In the genomic region with DNA sequence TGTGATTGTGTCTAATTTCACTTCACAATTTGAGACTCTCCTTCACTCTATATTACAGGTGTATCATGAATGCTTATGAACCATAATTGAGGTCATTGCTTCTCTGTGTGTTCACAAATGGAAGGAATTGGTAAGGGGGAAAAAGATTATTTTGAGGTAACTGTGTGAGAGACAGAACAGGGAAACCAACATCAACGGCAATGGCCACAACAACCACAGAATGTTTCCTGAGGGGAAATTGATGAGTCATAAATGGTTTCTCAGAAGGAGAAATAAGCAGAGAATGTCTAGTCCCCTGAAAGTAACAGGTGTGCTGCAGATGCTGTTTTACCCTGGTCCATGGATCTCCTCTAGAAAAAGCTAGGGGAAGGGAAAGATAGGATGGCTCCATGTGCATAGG, we compare ENCODE assay signal across 11 cellular contexts.
DNase-seq lines count a peak whose midpoint lies in the region; ATAC-seq, FAIRE-seq and TF ChIP-seq lines count a peak whose summit lies in the region.
"Had no signal": no experiment of that assay in that cellular context is flagged by ENCODE, and none has a peak within 500 bp of the region (broad histone marks: within the 10 kb centered on the region; RNA-seq: fewer than 3 reads in every experiment).

No MANE protein-coding gene starts in this region.

- H3K79me1 ChIP-seq in H1 (ENCODE audit: low read depth, low read length), result no peaks in the 10 kb centered on the region

- H3K4me2 ChIP-seq in H1 (ENCODE audit: insufficient read depth in 1 of 2, low read depth in 2 of 2, low read length in 2 of 2), result no peak overlapping the region
- H3K4me2 ChIP-seq: smooth muscle cell had no signal

- TF ChIP-seq EP300 in H1 (IDR thresholded peaks at IDR 0.05; ENCODE audit: borderline replicate concordance in 1 of 2, low read depth in 2 of 2, low read length in 2 of 2), result no peak

- WGBS in H1 (ENCODE audit: extremely low coverage in 1 of 2, insufficient coverage in 1 of 2, insufficient read length in 1 of 2, insufficient replicate concordance in 2 of 2, low coverage in 1 of 2, low lambda C conversion rate in 2 of 2, missing lambda C conversion rate in 1 of 2), 2 experiments, result 94% methylated on average over 1 of the region's 1 CpG; no CpG with 5 or more reads in 1 of the 2 experiments

- TF ChIP-seq CTCF in H1 (IDR thresholded peaks at IDR 0.05; ENCODE audit: control extremely low read depth in 1 of 3, insufficient read depth in 1 of 3, low read depth in 1 of 3, low read length in 3 of 3) (no peak), WERI-Rb-1 (IDR thresholded peaks at IDR 0.05; ENCODE audit: low read depth, low read length) (no peak)

- no peak overlapping the region for H3K56ac ChIP-seq in H1 (replicated peaks; ENCODE audit: insufficient read length, low read depth, low read length)

- H2BK5ac ChIP-seq in H1 (ENCODE audit: low read depth, low read length), result no peak overlapping the region

- H3K18ac ChIP-seq in H1 (ENCODE audit: extremely low read depth, low read length), result no peak overlapping the region

- no peaks in the 10 kb centered on the region for H3K9me3 ChIP-seq in H1 (ENCODE audit: insufficient read depth in 2 of 2, low read depth in 1 of 2, low read length in 1 of 2)
- H3K9me3 ChIP-seq in WERI-Rb-1 (ENCODE audit: severe bottlenecking), result peaks cover 2% of the 10 kb centered on the region

- H2AFZ ChIP-seq in H1 (ENCODE audit: low read length), result 0 out of 2 replicates have a peak overlapping the region, but pooled peaks have one; percentile 25

- DNase-seq in H1 (ENCODE audit: low read depth in 1 of 2, low spot score in 2 of 2) (no peak), NCI-H2227 (lab: John Stamatoyannopoulos, UW; ENCODE audit: unreplicated experiment) (no peak), WERI-Rb-1 (no peak), superior temporal gyrus (ENCODE audit: extremely low spot score) (no peak), iPS-NIHi7 (ENCODE audit: extremely low spot score) (no peak)
- DNase-seq: activated CD4-positive, alpha-beta T cell treated with anti-CD3 and anti-CD28 coated beads for 4 hours had no signal

- H4K8ac ChIP-seq in H1 (ENCODE audit: extremely low read depth, insufficient read depth, low read length), result no peak overlapping the region

- no peak overlapping the region for H3K9ac ChIP-seq in H1 (replicated peaks in 1 of 4; ENCODE audit: extremely low read depth in 1 of 4, low read depth in 3 of 4, low read length in 3 of 4)

- H3K4me1 ChIP-seq in H1 (replicated peaks in 1 of 4; ENCODE audit: control insufficient read depth in 3 of 4, insufficient read depth in 4 of 4, low read length in 3 of 4), result 0 out of 7 replicates have a peak, but pooled peaks cover 0 to 1% (median 0%) of the 10 kb centered on the region in 4 experiments

- H3K4me3 ChIP-seq in H1 (ENCODE audit: extremely low read depth in 1 of 4, insufficient read depth in 2 of 4, low read depth in 3 of 4, low read length in 4 of 4) (no peak overlapping the region), WERI-Rb-1 (ENCODE audit: low read depth, low read length) (no peak overlapping the region)
- H3K4me3 ChIP-seq: smooth muscle cell had no signal

- POLR2A ChIA-PET in H1 (lab: Charles Lee; ENCODE audit: partially characterized antibody), result no interaction called here

- H2BK12ac ChIP-seq in H1 (ENCODE audit: low read depth, low read length), result no peak overlapping the region

- FAIRE-seq in H1 (lab: Jason Lieb, UNC), result no peak

- CTCF ChIA-PET in H1 (lab: Charles Lee; ENCODE audit: partially characterized antibody), result interaction anchor here (0.6 to 0.9 kb wide), 2 partner anchors 224 to 309 kb away, joined by 3 to 4 read pairs; no protein-coding TSS in a partner anchor

- no peak overlapping the region for H3K27ac ChIP-seq in H1 (ENCODE audit: low read depth, low read length)
- no peak overlapping the region for H3K27ac ChIP-seq in WERI-Rb-1
- H3K27ac ChIP-seq: HL-60 had no signal

- H2BK120ac ChIP-seq in H1 (replicated peaks; ENCODE audit: low read depth, low read length), result no peak overlapping the region

- no peaks in the 10 kb centered on the region for H3K23me2 ChIP-seq in H1 (ENCODE audit: low read depth, low read length)

- no peaks in the 10 kb centered on the region for H3K79me2 ChIP-seq in H1 (ENCODE audit: control insufficient read depth in 1 of 2, insufficient read depth in 2 of 2, low read length in 2 of 2)

- H2BK15ac ChIP-seq in H1 (ENCODE audit: low read length), result no peak overlapping the region

- H3K36me3 ChIP-seq in H1 (ENCODE audit: control insufficient read depth in 2 of 4, insufficient read depth in 4 of 4, low read length in 3 of 4), result no peaks in the 10 kb centered on the region
- H3K36me3 ChIP-seq in WERI-Rb-1, result no peaks in the 10 kb centered on the region

- H3K27me3 ChIP-seq in H1 (replicated peaks in 1 of 4; ENCODE audit: control insufficient read depth in 3 of 4, extremely low read depth in 1 of 4, insufficient read depth in 3 of 4, low read length in 3 of 4) (no peaks in the 10 kb centered on the region), WERI-Rb-1 (ENCODE audit: insufficient read depth, low read depth, severe bottlenecking) (no peaks in the 10 kb centered on the region)

- H3K14ac ChIP-seq in H1 (ENCODE audit: insufficient read length), result no peak overlapping the region

- no peak overlapping the region for H3K23ac ChIP-seq in H1 (ENCODE audit: insufficient read length)

- no peak for TF ChIP-seq RAD21 in H1 (IDR thresholded peaks at IDR 0.05 in 1 of 2, conservative IDR thresholded peaks at IDR 0.05 in 1 of 2; ENCODE audit: low read depth in 2 of 2, low read length in 2 of 2)

- no peaks in the 10 kb centered on the region for H4K20me1 ChIP-seq in H1 (replicated peaks in 1 of 2; ENCODE audit: control insufficient read depth in 1 of 2, insufficient read depth in 2 of 2, low read length in 2 of 2)

- no peak overlapping the region for H4K5ac ChIP-seq in H1 (ENCODE audit: insufficient read length, low read depth, low read length)

- H4K91ac ChIP-seq in H1 (replicated peaks; ENCODE audit: insufficient read length, low read length), result no peak overlapping the region

- H3K4ac ChIP-seq in H1 (replicated peaks; ENCODE audit: insufficient read length, low read depth, low read length), result no peak overlapping the region

- no peak overlapping the region for H2AK5ac ChIP-seq in H1 (ENCODE audit: low read depth, low read length)

- ATAC-seq in GM18861 (IDR thresholded peaks at IDR 0.05; ENCODE audit: unreplicated experiment), result peak; percentile 93
- peak; percentile 93 for ATAC-seq in GM21723 (IDR thresholded peaks at IDR 0.05; ENCODE audit: unreplicated experiment)
- peak; percentile 98 for ATAC-seq in HG03558 (IDR thresholded peaks at IDR 0.05; ENCODE audit: extremely low read depth, unreplicated experiment)

- no peak for TF ChIP-seq POLR2A in H1 (IDR thresholded peaks at IDR 0.05; ENCODE audit: control extremely low read depth in 1 of 2, low read depth in 2 of 2, low read length in 2 of 2)

- H2BK20ac ChIP-seq in H1 (ENCODE audit: low read length), result no peak overlapping the region

TF ChIP-seq in H1, 55 proteins besides CTCF, POLR2A, EP300 and RAD21:
- no peak for TF ChIP-seq SIX5 (IDR thresholded peaks at IDR 0.05; ENCODE audit: low read depth, low read length)
- TF ChIP-seq CHD1 (IDR thresholded peaks at IDR 0.05; ENCODE audit: low read depth, low read length), result no peak
- TF ChIP-seq RXRA (IDR thresholded peaks at IDR 0.05; ENCODE audit: insufficient read depth, low read depth, low read length), result no peak
- no peak for TF ChIP-seq TAF1 (IDR thresholded peaks at IDR 0.05; ENCODE audit: low read depth, low read length)
- TF ChIP-seq CTBP2 (IDR thresholded peaks at IDR 0.05; ENCODE audit: borderline replicate concordance, insufficient read depth, insufficient read length, low read length), result no peak
- no peak for TF ChIP-seq EGR1 (IDR thresholded peaks at IDR 0.05; ENCODE audit: borderline replicate concordance, low read depth, low read length)
- TF ChIP-seq ATF3 (IDR thresholded peaks at IDR 0.05; ENCODE audit: insufficient read depth, low read depth, low read length), result no peak
- TF ChIP-seq EZH2 (IDR thresholded peaks at IDR 0.05; ENCODE audit: low read depth, low read length, severe bottlenecking), result no peak
- TF ChIP-seq CBX5 (IDR thresholded peaks at IDR 0.05; ENCODE audit: low read depth, low read length), result no peak
- no peak for TF ChIP-seq JUN (IDR thresholded peaks at IDR 0.05; ENCODE audit: low read depth, low read length)
- no peak for TF ChIP-seq SIRT6 (IDR thresholded peaks at IDR 0.05; ENCODE audit: low read length)
- no peak for TF ChIP-seq SAP30 (IDR thresholded peaks at IDR 0.05; ENCODE audit: insufficient read depth, insufficient replicate concordance, low read length)
- TF ChIP-seq GTF2F1 (IDR thresholded peaks at IDR 0.05; ENCODE audit: borderline replicate concordance, low read depth, low read length), result no peak
- no peak for TF ChIP-seq ASH2L (IDR thresholded peaks at IDR 0.05; ENCODE audit: low read length)
- no peak for TF ChIP-seq CEBPB (IDR thresholded peaks at IDR 0.05; ENCODE audit: low read depth, low read length)
